9 cellular contexts compared by ENCODE assay signal in the genomic region with DNA sequence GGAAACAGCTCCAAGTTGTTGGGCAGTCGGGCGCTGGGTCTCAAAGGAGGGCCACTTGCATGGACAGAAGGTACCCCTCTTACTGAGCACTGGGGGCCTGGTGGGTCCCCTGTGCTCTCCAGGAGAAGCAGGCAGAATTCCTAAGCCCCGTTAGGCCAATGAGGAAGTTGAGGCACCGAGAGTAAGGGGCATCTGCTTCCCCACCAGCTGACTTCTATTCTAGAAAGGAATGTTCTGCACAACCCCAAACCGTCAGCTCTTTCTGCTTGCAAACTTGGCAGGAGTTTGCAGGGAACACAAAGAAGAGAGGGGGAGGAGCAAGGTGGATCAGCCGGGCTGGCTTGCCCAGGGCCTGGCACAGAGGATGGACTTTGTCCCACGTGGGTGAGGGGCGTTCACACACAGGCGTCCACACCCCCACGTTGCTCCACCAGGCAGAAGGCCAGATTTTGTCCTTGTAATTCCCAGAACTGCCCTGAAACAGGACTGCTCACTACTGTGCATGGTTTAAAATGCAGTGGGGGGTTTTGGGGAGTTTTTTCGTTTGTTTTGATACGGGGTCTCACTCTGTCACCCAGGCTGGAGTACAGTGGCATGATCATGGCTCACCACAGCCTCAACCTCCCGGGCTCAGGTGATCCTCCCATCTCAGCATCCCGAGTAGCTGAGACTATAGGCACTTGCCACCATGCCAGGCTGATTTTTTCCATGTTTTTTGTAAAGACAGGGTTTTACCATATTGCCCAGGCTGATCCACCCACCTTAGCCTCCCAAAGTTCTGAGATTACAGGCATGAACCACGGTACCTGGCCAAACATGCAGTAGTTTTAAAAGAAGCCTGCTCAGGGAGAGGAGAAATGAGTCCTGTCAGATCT.
DNase-seq lines count a peak whose midpoint lies in the region; ATAC-seq and TF ChIP-seq lines count a peak whose summit lies in the region.
"Had no signal": no experiment of that assay in that cellular context is flagged by ENCODE, and none has a peak within 500 bp of the region (broad histone marks: within the 10 kb centered on the region; RNA-seq: fewer than 3 reads in every experiment).

No MANE protein-coding gene starts in this region.

- peaks cover 7% of the 10 kb centered on the region for H3K27me3 Mint-ChIP-seq in osteocyte (ENCODE audit: unreplicated experiment)
- peaks cover 22% of the 10 kb centered on the region for H3K27me3 Mint-ChIP-seq in activated naive CD8-positive, alpha-beta T cell treated with anti-CD3 and anti-CD28 coated beads for 36 hours

- H3K4me1 Mint-ChIP-seq in osteocyte (ENCODE audit: unreplicated experiment): peaks cover 34% of the 10 kb centered on the region
- H3K4me1 Mint-ChIP-seq in activated naive CD8-positive, alpha-beta T cell treated with anti-CD3 and anti-CD28 coated beads for 36 hours: peaks cover 19% of the 10 kb centered on the region

- H3K9me3 Mint-ChIP-seq in osteocyte (ENCODE audit: unreplicated experiment): no peaks in the 10 kb centered on the region
- H3K9me3 Mint-ChIP-seq in activated naive CD8-positive, alpha-beta T cell treated with anti-CD3 and anti-CD28 coated beads for 36 hours: no peaks in the 10 kb centered on the region

- DNase-seq in AG10803 (ENCODE audit: low read depth): peak; percentile 82
- DNase-seq in RPMI8226: peak; percentile 88
- DNase-seq in fibroblast of villous mesenchyme (ENCODE audit: low read depth): peak; percentile 79
- DNase-seq in osteocyte (ENCODE audit: extremely low spot score, unreplicated experiment): no peak
- no peak for DNase-seq in activated CD8-positive, alpha-beta memory T cell treated with anti-CD3 and anti-CD28 coated beads for 24 hours
- no peak for DNase-seq in activated naive CD8-positive, alpha-beta T cell treated with anti-CD3 and anti-CD28 coated beads for 36 hours
- DNase-seq in islet precursor cell: no peak
- DNase-seq: NCI-H2029 had no signal

- no peak overlapping the region for H3K4me3 Mint-ChIP-seq in osteocyte (ENCODE audit: unreplicated experiment)
- no peak overlapping the region for H3K4me3 Mint-ChIP-seq in activated naive CD8-positive, alpha-beta T cell treated with anti-CD3 and anti-CD28 coated beads for 36 hours

- no peak overlapping the region for H3K4me3 ChIP-seq in AG10803 (ENCODE audit: low read length)
- no peak overlapping the region for H3K4me3 ChIP-seq in fibroblast of villous mesenchyme (ENCODE audit: low read depth, low read length)

- TF ChIP-seq CTCF in AG10803 (conservative IDR thresholded peaks at IDR 0.05; ENCODE audit: low read length) (no peak), fibroblast of villous mesenchyme (IDR thresholded peaks at IDR 0.05; ENCODE audit: insufficient read depth, low read depth, low read length) (no peak), osteocyte (IDR thresholded peaks at IDR 0.05) (no peak)

- no peaks in the 10 kb centered on the region for H3K36me3 Mint-ChIP-seq in osteocyte (ENCODE audit: unreplicated experiment)
- no peaks in the 10 kb centered on the region for H3K36me3 Mint-ChIP-seq in activated naive CD8-positive, alpha-beta T cell treated with anti-CD3 and anti-CD28 coated beads for 36 hours

- no peak for ATAC-seq in GM21423 (IDR thresholded peaks at IDR 0.05; ENCODE audit: unreplicated experiment)

- H3K27ac Mint-ChIP-seq in osteocyte (ENCODE audit: unreplicated experiment): peak overlapping the region; percentile 81
- H3K27ac Mint-ChIP-seq in activated naive CD8-positive, alpha-beta T cell treated with anti-CD3 and anti-CD28 coated beads for 36 hours: no peak overlapping the region

Comparison
In these comparisons a context has a peak if more than half of its experiments do, and no peak if none do; other contexts are left out.
1. DNase-seq: peak in AG10803 (single experiment), RPMI8226 (single experiment) and fibroblast of villous mesenchyme (single experiment); none in osteocyte (single experiment), activated CD8-positive, alpha-beta memory T cell treated with anti-CD3 and anti-CD28 coated beads for 24 hours (single experiment), activated naive CD8-positive, alpha-beta T cell treated with anti-CD3 and anti-CD28 coated beads for 36 hours (single experiment) and islet precursor cell (single experiment).